In the genomic region with DNA sequence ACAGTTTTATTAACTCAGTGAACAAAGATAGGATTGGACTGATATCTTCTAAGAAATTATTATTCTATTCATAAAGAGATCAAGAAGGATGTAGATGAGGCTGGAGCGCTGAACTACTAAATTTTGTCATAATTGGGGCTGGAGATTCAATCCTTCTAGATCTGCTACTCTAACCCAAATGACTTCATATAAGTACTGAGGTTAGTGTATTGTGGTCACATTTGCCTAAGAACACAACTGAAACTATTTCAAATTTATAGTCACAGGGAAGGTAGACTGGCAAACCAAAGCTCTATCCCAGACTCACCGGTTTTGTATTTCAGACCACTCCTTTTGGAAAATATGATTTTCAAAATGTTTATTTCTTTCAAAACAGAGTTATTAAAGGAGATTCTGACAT, we compare ENCODE assay signal across 16 cellular contexts.
"Had no signal": no experiment of that assay in that cellular context is flagged by ENCODE, and none has a peak within 500 bp of the region (broad histone marks: within the 10 kb centered on the region; RNA-seq: fewer than 3 reads in every experiment).

No MANE protein-coding gene starts in this region.

- H3K27ac ChIP-seq: esophagus squamous epithelium, transverse colon, VCaP had no signal

- H3K4me1 ChIP-seq: esophagus squamous epithelium, transverse colon had no signal

- DNase-seq: activated CD8-positive, alpha-beta memory T cell treated with anti-CD3 and anti-CD28 coated beads, Interleukin-2, amount 50 U/mL, for 48 hours; activated CD8-positive, alpha-beta T cell treated with anti-CD3 and anti-CD28 coated beads, Interleukin-2, amount 10 ng/mL, durations not matched to agents 7 days and 5 days; activated naive CD4-positive, alpha-beta T cell treated with Interleukin-2 at 50 U/mL for 16 hours; esophagus squamous epithelium; foreskin fibroblast; glutamatergic neuron; left colon; naive B cell; right cardiac atrium; substantia nigra; transverse colon had no signal

- H3K27me3 ChIP-seq: esophagus squamous epithelium, transverse colon had no signal

- H3K4me2 ChIP-seq: smooth muscle cell had no signal

- H3K4me3 ChIP-seq: esophagus squamous epithelium, lung, smooth muscle cell, transverse colon had no signal

- ATAC-seq: activated CD8-positive, alpha-beta T cell treated with anti-CD3 and anti-CD28 coated beads, Interleukin-2, amount 10 ng/mL, durations not matched to agents 7 days and 5 days; left colon; right cardiac atrium; stimulated activated memory B cell treated with anti-CD40 and anti-IgM and Interleukin-4, amounts not matched to agents 10 μg/mL and 1 μg/mL and 100 μg/mL, for 72 hours had no signal

- H3K36me3 ChIP-seq: esophagus squamous epithelium, transverse colon had no signal

- H3K9me3 ChIP-seq: esophagus squamous epithelium, transverse colon had no signal

- FAIRE-seq: astrocyte had no signal
